13 cellular contexts compared by ENCODE assay signal in genomic region chr14:66009104-66009503, GRCh38.
DNase-seq lines count a peak whose midpoint lies in the region; ATAC-seq and TF ChIP-seq lines count a peak whose summit lies in the region.
"Had no signal": no experiment of that assay in that cellular context is flagged by ENCODE, and none has a peak within 500 bp of the region (broad histone marks: within the 10 kb centered on the region; RNA-seq: fewer than 3 reads in every experiment).

No MANE protein-coding gene starts in this region.

- H3K79me2 ChIP-seq in HCT116 (ENCODE audit: insufficient read depth, low read length), result no peaks in the 10 kb centered on the region

- ATAC-seq in HCT116, result peak; percentile 72
- ATAC-seq in HG03196 (IDR thresholded peaks at IDR 0.05; ENCODE audit: unreplicated experiment), result no peak

- TF ChIP-seq POLR2A in HCT116 (IDR thresholded peaks at IDR 0.05; ENCODE audit: borderline replicate concordance, extremely low read depth, insufficient read depth, insufficient read length), result no peak

- no TSS peak for BruUV-seq in HCT116 (replicated peaks; lab: Mats Ljungman, UMichigan)

- CTCF ChIA-PET in HCT116 (lab: Charles Lee), result interaction anchor here (1.1 to 1.3 kb wide), 2 partner anchors 49 to 594 kb away, joined by 3 to 5 read pairs; no protein-coding TSS in a partner anchor

- POLR2A ChIA-PET in HCT116 (lab: Charles Lee), result no interaction called here

- H4K20me1 ChIP-seq in HCT116 (ENCODE audit: insufficient read depth), result no peaks in the 10 kb centered on the region

- no peak for TF ChIP-seq RAD21 in HCT116 (IDR thresholded peaks at IDR 0.05; ENCODE audit: low read depth)

- no peak overlapping the region for H2AFZ ChIP-seq in HCT116 (ENCODE audit: low read depth, low read length, poor library complexity, severe bottlenecking)

- H3K9ac ChIP-seq in HCT116 (ENCODE audit: low read length), result no peak overlapping the region

- no peaks in the 10 kb centered on the region for H3K9me2 ChIP-seq in HCT116 (ENCODE audit: insufficient read depth)

- no peaks in the 10 kb centered on the region for H3K27me3 ChIP-seq in HCT116 (ENCODE audit: insufficient read depth, low read length)

- DNase-seq in A172 (ENCODE audit: low spot score), result peak; percentile 72
- DNase-seq in HCT116 (ENCODE audit: low read depth, low spot score), result peak; percentile 13
- DNase-seq in amniotic epithelial cell (ENCODE audit: low read depth), result peak; percentile 100
- DNase-seq in hepatic stellate cell (ENCODE audit: low spot score), result peak; percentile 4
- no peak for DNase-seq in retina
- DNase-seq in activated CD8-positive, alpha-beta memory T cell treated with anti-CD3 and anti-CD28 coated beads, Interleukin-2, amount 50 U/mL, for 4 hours, result no peak
- DNase-seq in KG1 (lab: John Stamatoyannopoulos, UW), result no peak
- DNase-seq: amygdala; BE2C; GDM1; NCI-H1105; NK-92 treated with Interleukin-12 subunit alpha and Interleukin-12 subunit beta, amount 100 ng/mL, for 24 hours had no signal

- H3K9me3 ChIP-seq in HCT116 (ENCODE audit: control insufficient read depth in 1 of 2, insufficient read depth in 1 of 2, low read depth in 1 of 2, low read length in 2 of 2), result no peaks in the 10 kb centered on the region
- H3K9me3 ChIP-seq: BE2C had no signal

- TF ChIP-seq CTCF in HCT116 (IDR thresholded peaks at IDR 0.05 in 2 of 3, conservative IDR thresholded peaks at IDR 0.05 in 1 of 3; ENCODE audit: borderline replicate concordance in 1 of 3, insufficient read depth in 1 of 3, low read depth in 2 of 3, low read length in 2 of 3), result no peak

- H3K4me3 ChIP-seq in HCT116 (replicated peaks in 1 of 2; ENCODE audit: low read depth in 1 of 2, low read length in 2 of 2), result no peak overlapping the region

- H3K27ac ChIP-seq in HCT116 (ENCODE audit: low read depth, low read length), result no peak overlapping the region

- peak overlapping the region; percentile 0; the same call in 1 of the 2 replicates for H3K4me2 ChIP-seq in HCT116 (ENCODE audit: low read length)

- intact Hi-C loops in HCT116 (cut with micrococcal nuclease), result no loop called here

- H3K36me3 ChIP-seq in HCT116 (ENCODE audit: control insufficient read depth in 1 of 2, insufficient read depth in 2 of 2, low read length in 2 of 2), result no peaks in the 10 kb centered on the region
- H3K36me3 ChIP-seq: BE2C had no signal

- RAD21 ChIA-PET in HCT116 (lab: Charles Lee; ENCODE audit: low non-redundant PET in 1 of 2, low total read pairs in 2 of 2, uncharacterized antibody in 2 of 2, unreplicated experiment in 2 of 2), result no interaction called here

- H3K4me1 ChIP-seq in HCT116 (ENCODE audit: control insufficient read depth in 1 of 2, insufficient read depth in 2 of 2, low read length in 2 of 2), result peaks cover 2 to 9% of the 10 kb centered on the region in 2 experiments; a peak in 2 of 4 replicates
- H3K4me1 ChIP-seq: BE2C had no signal

TF ChIP-seq in HCT116, 20 proteins besides CTCF, POLR2A, EP300 and RAD21:
- TF ChIP-seq SRF (IDR thresholded peaks at IDR 0.05; ENCODE audit: low read depth), result no peak
- TF ChIP-seq ZFX (IDR thresholded peaks at IDR 0.05), result no peak

Comparison
In these comparisons a context has a peak if more than half of its experiments do, and no peak if none do; other contexts are left out.
1. DNase-seq: peak in A172 (single experiment), HCT116 (single experiment), amniotic epithelial cell (single experiment) and hepatic stellate cell (single experiment); none in retina (single experiment), activated CD8-positive, alpha-beta memory T cell treated with anti-CD3 and anti-CD28 coated beads, Interleukin-2, amount 50 U/mL, for 4 hours (single experiment) and KG1 (single experiment).